Comparison of ENCODE assay signal across 11 cellular contexts in the genomic region with DNA sequence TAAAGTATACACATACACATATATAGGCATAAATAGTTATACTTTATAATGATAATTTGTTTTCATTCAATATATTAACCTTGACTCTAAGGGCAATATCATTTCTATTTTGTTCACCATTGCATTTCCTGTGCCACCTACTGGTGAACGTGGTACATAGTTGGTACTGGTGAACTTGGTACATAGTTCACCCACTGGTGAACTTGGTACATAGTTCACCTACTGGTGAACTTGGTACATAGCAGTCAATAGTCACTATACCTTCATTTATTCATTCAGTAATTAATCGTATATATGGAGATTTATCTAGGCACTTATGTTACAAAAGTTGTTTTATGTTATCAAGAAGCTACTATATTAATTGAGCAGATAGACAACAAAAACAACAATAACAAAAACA.
DNase-seq lines count a peak whose midpoint lies in the region; ATAC-seq and TF ChIP-seq lines count a peak whose summit lies in the region.
"Had no signal": no experiment of that assay in that cellular context is flagged by ENCODE, and none has a peak within 500 bp of the region (broad histone marks: within the 10 kb centered on the region; RNA-seq: fewer than 3 reads in every experiment).

No MANE protein-coding gene starts in this region.

- no peak overlapping the region for H3K27ac Mint-ChIP-seq in effector memory CD8-positive, alpha-beta T cell
- H3K27ac Mint-ChIP-seq: dendritic cell treated with granulocyte-macrophage colony-stimulating factor and Interleukin-4, amounts not matched to agents 40 ng/mL and 50 ng/mL, for 4 days; T-helper 2 cell treated with Interferon-gamma antibody and Interleukin-4, amounts not matched to agents 5 μg/mL and 100 μg/mL, for 36 hours had no signal

- no peaks in the 10 kb centered on the region for H3K36me3 Mint-ChIP-seq in effector memory CD8-positive, alpha-beta T cell (ENCODE audit: insufficient read depth)

- H3K36me3 ChIP-seq in PC-3 (ENCODE audit: low read depth, low read length) (no peaks in the 10 kb centered on the region), mesendoderm (ENCODE audit: control insufficient read depth, insufficient read depth, low read length) (no peaks in the 10 kb centered on the region)

- no peaks in the 10 kb centered on the region for H4K20me1 ChIP-seq in PC-3 (ENCODE audit: low read length)

- H3K4me3 ChIP-seq in PC-3 (ENCODE audit: low read length) (no peak overlapping the region), mesendoderm (ENCODE audit: low read length) (no peak overlapping the region), dorsolateral prefrontal cortex (no peak overlapping the region)

- H3K9me3 ChIP-seq in PC-3 (ENCODE audit: low read length), result no peaks in the 10 kb centered on the region

- H3K9ac ChIP-seq in PC-3 (ENCODE audit: low read length), result no peak overlapping the region
- no peak overlapping the region for H3K9ac ChIP-seq in mesendoderm (ENCODE audit: low read length)

- peak; percentile 69 for ATAC-seq in GM18861 (IDR thresholded peaks at IDR 0.05; ENCODE audit: unreplicated experiment)
- peak; percentile 75 for ATAC-seq in HG02938 (IDR thresholded peaks at IDR 0.05; ENCODE audit: unreplicated experiment)
- peak; percentile 77 for ATAC-seq in PC-3
- ATAC-seq in effector memory CD8-positive, alpha-beta T cell (replicated peaks), result no peak

- POLR2A ChIA-PET in PC-3 (lab: Charles Lee; ENCODE audit: unreplicated experiment), result no interaction called here

- no peak overlapping the region for H2BK15ac ChIP-seq in mesendoderm (replicated peaks; ENCODE audit: low read depth)

- BruUV-seq in PC-3 (replicated peaks; lab: Mats Ljungman, UMichigan), result no TSS peak

- H3K18ac ChIP-seq in mesendoderm (ENCODE audit: low read length), result no peak overlapping the region

- H3K9me2 ChIP-seq in PC-3 (replicated peaks; ENCODE audit: low read length), result no peaks in the 10 kb centered on the region

- no peak overlapping the region for H3K23ac ChIP-seq in mesendoderm (ENCODE audit: low read length)

- H3K4me1 Mint-ChIP-seq in effector memory CD8-positive, alpha-beta T cell (ENCODE audit: low read depth in 2 of 2), result no peaks in the 10 kb centered on the region

- H3K27me3 ChIP-seq in PC-3 (ENCODE audit: low read length) (no peaks in the 10 kb centered on the region), mesendoderm (ENCODE audit: insufficient read depth, low read length, poor library complexity) (no peaks in the 10 kb centered on the region), dorsolateral prefrontal cortex (no peaks in the 10 kb centered on the region)

- no peak overlapping the region for H4K8ac ChIP-seq in mesendoderm (ENCODE audit: low read depth, low read length)

- H3K4me1 ChIP-seq in PC-3 (ENCODE audit: insufficient read depth, low read length) (no peaks in the 10 kb centered on the region), mesendoderm (ENCODE audit: control insufficient read depth, low read depth, low read length) (no peaks in the 10 kb centered on the region)

- H3K4ac ChIP-seq in mesendoderm (ENCODE audit: low read depth, low read length), result no peak overlapping the region

- H3K79me2 ChIP-seq in PC-3 (ENCODE audit: low read length) (no peaks in the 10 kb centered on the region), mesendoderm (ENCODE audit: control insufficient read depth, insufficient read depth, low read length) (no peaks in the 10 kb centered on the region)

- H3F3A ChIP-seq in PC-3 (ENCODE audit: low read length, unreplicated experiment), result no peaks in the 10 kb centered on the region

- no peak overlapping the region for H3K4me3 Mint-ChIP-seq in effector memory CD8-positive, alpha-beta T cell
- H3K4me3 Mint-ChIP-seq: dendritic cell treated with granulocyte-macrophage colony-stimulating factor and Interleukin-4, amounts not matched to agents 40 ng/mL and 50 ng/mL, for 4 days; T-helper 2 cell treated with Interferon-gamma antibody and Interleukin-4, amounts not matched to agents 5 μg/mL and 100 μg/mL, for 36 hours had no signal

- WGBS in mesendoderm (ENCODE audit: extremely low coverage, insufficient coverage, low lambda C conversion rate), result no CpG with 5 or more reads among the region's 2 CpGs

- H4K5ac ChIP-seq in mesendoderm (ENCODE audit: low read length), result no peak overlapping the region

- intact Hi-C loops in PC-3 (cut with micrococcal nuclease), result no loop called here
- intact Hi-C loops in dorsolateral prefrontal cortex (cut with DNase I), result no loop called here

- no peak overlapping the region for H2AFZ ChIP-seq in PC-3 (ENCODE audit: low read length)

- H3K4me2 ChIP-seq in PC-3 (ENCODE audit: low read length) (no peak overlapping the region), mesendoderm (ENCODE audit: low read length) (no peak overlapping the region)

- H3K27ac ChIP-seq in PC-3 (ENCODE audit: low read length) (no peak overlapping the region), mesendoderm (ENCODE audit: low read depth, low read length) (no peak overlapping the region), dorsolateral prefrontal cortex (no peak overlapping the region)

- H3K56ac ChIP-seq in mesendoderm (ENCODE audit: low read length), result no peak overlapping the region

- DNase-seq in PC-3 (peak; percentile 44), mesendoderm (peak; percentile 44), dorsolateral prefrontal cortex (no peak), midbrain (lab: John Stamatoyannopoulos, UW) (no peak)
- no peak for DNase-seq in stimulated activated CD4-positive, alpha-beta T cell treated with anti-CD3 and anti-CD28 coated beads, Interleukin-4, amount 100 ng/mL, for 4 hours
- DNase-seq in effector memory CD8-positive, alpha-beta T cell, result no peak
- DNase-seq: HCEC 1CT had no signal

- no peaks in the 10 kb centered on the region for H3K27me3 Mint-ChIP-seq in effector memory CD8-positive, alpha-beta T cell
- H3K27me3 Mint-ChIP-seq: dendritic cell treated with granulocyte-macrophage colony-stimulating factor and Interleukin-4, amounts not matched to agents 40 ng/mL and 50 ng/mL, for 4 days had no signal

- H3K79me1 ChIP-seq in mesendoderm (ENCODE audit: low read length), result no peaks in the 10 kb centered on the region

- CTCF ChIA-PET in PC-3 (lab: Charles Lee), result no interaction called here

- no peak overlapping the region for H2BK120ac ChIP-seq in mesendoderm (ENCODE audit: low read depth, low read length)

- H2BK5ac ChIP-seq in mesendoderm (ENCODE audit: low read length), result no peak overlapping the region

- peak; percentile 58 for TF ChIP-seq CTCF in PC-3 (conservative IDR thresholded peaks at IDR 0.05; ENCODE audit: low read depth, low read length)
- peak in 16 of 56 donors; percentile 7 to 38 (median 17) for TF ChIP-seq CTCF in dorsolateral prefrontal cortex (IDR thresholded peaks at IDR 0.05 in 54 of 56, conservative IDR thresholded peaks at IDR 0.05 in 2 of 56; ENCODE audit: low read depth in 1 of 56, partially characterized antibody in 56 of 56)

- no peak overlapping the region for H2AK5ac ChIP-seq in mesendoderm (ENCODE audit: low read length)

- peaks cover 10 to 20% of the 10 kb centered on the region in 2 donors for H3K9me3 Mint-ChIP-seq in effector memory CD8-positive, alpha-beta T cell

Comparison
In these comparisons a context has a peak if more than half of its experiments do, and no peak if none do; other contexts are left out.
1. DNase-seq: peak in PC-3 (single experiment) and mesendoderm (single experiment); none in dorsolateral prefrontal cortex (0 of 10), stimulated activated CD4-positive, alpha-beta T cell treated with anti-CD3 and anti-CD28 coated beads, Interleukin-4, amount 100 ng/mL, for 4 hours (0 of 2), midbrain (single experiment) and effector memory CD8-positive, alpha-beta T cell (0 of 3).